In genomic region chr6:13881621-13882165, GRCh38 we compare ENCODE assay signal across 17 cellular contexts. TPM values are rescaled to one million over a fixed set of nuclear protein-coding genes. Genes with fewer than 3 reads are reported as not detected.
DNase-seq lines count a peak whose midpoint lies in the region; ATAC-seq and TF ChIP-seq lines count a peak whose summit lies in the region.
"Had no signal": no experiment of that assay in that cellular context is flagged by ENCODE, and none has a peak within 500 bp of the region (broad histone marks: within the 10 kb centered on the region; RNA-seq: fewer than 3 reads in every experiment).

No MANE protein-coding gene starts in this region.

- H3K9me3 Mint-ChIP-seq in nephron progenitor cell = peaks cover 37% of the 10 kb centered on the region

- no peak overlapping the region for H3K4me3 ChIP-seq in PC-9
- H3K4me3 ChIP-seq: BLaER1, GM12878, GM23248 had no signal

- peak; percentile 45 for DNase-seq in ELF-1 (ENCODE audit: low read depth, low spot score)
- peak; percentile 40 to 84 for DNase-seq in PC-9
- DNase-seq in nephron progenitor cell = no peak
- DNase-seq in epidermal melanocyte (ENCODE audit: insufficient read length, low spot score) = no peak
- DNase-seq in occipital lobe (lab: John Stamatoyannopoulos, UW) = no peak
- DNase-seq: 8988T; AML-193; CD8-positive, alpha-beta memory T cell; DND-41; GM23248 had no signal

- no peak overlapping the region for H3K4me3 Mint-ChIP-seq in nephron progenitor cell
- H3K4me3 Mint-ChIP-seq: CD8-positive, alpha-beta memory T cell had no signal

- peaks cover 9% of the 10 kb centered on the region; the same call in 1 of the 2 replicates for H3F3A ChIP-seq in PC-9 (ENCODE audit: insufficient read depth, low read depth)

- intact Hi-C loops in PC-9 (cut with micrococcal nuclease; ENCODE audit: unreplicated experiment) = no loop called here

- no peak overlapping the region for H2AFZ ChIP-seq in PC-9
- H2AFZ ChIP-seq: GM23248 had no signal

- no peak overlapping the region for H3K27ac ChIP-seq in PC-9
- H3K27ac ChIP-seq: BLaER1, GM23248 had no signal

- H3K9me2 ChIP-seq in PC-9 (ENCODE audit: insufficient read depth) = no peaks in the 10 kb centered on the region

- peaks cover 6% of the 10 kb centered on the region for H3K27me3 Mint-ChIP-seq in nephron progenitor cell (ENCODE audit: low read depth, poor library complexity)

- no peaks in the 10 kb centered on the region for H3K9me3 ChIP-seq in PC-9 (ENCODE audit: insufficient read depth, low read depth)
- H3K9me3 ChIP-seq: Caco-2 had no signal

- H3K4me1 ChIP-seq in PC-9 (replicated peaks; ENCODE audit: insufficient read depth) = peaks cover 18% of the 10 kb centered on the region
- H3K4me1 ChIP-seq: BLaER1 had no signal

- TF ChIP-seq CTCF in PC-9 (conservative IDR thresholded peaks at IDR 0.05) (no peak), nephron progenitor cell (IDR thresholded peaks at IDR 0.05) (no peak)

- peak; percentile 56 for ATAC-seq in esophagus mucosa
- ATAC-seq in HG03439 (IDR thresholded peaks at IDR 0.05; ENCODE audit: unreplicated experiment) = no peak
- ATAC-seq: GM12878, HCT116 had no signal

- no peaks in the 10 kb centered on the region for H3K27me3 ChIP-seq in PC-9 (ENCODE audit: insufficient read depth, low read depth)
- H3K27me3 ChIP-seq: BLaER1 had no signal

- H3K36me3 ChIP-seq in PC-9 (ENCODE audit: low read depth) = no peaks in the 10 kb centered on the region
- H3K36me3 ChIP-seq: BLaER1 had no signal

- no TSS peak for BruUV-seq in PC-9 (replicated peaks; lab: Mats Ljungman, UMichigan)

- no peaks in the 10 kb centered on the region for H3K79me2 ChIP-seq in PC-9 (ENCODE audit: low read depth)

- POLR2A ChIA-PET in PC-9 (lab: Charles Lee; ENCODE audit: unreplicated experiment) = no interaction called here

- CTCF ChIA-PET in PC-9 (lab: Charles Lee) = no interaction called here

- peak overlapping the region; percentile 14 for H3K27ac Mint-ChIP-seq in nephron progenitor cell
- H3K27ac Mint-ChIP-seq: CD8-positive, alpha-beta memory T cell had no signal

- peaks cover 23% of the 10 kb centered on the region for H3K4me1 Mint-ChIP-seq in nephron progenitor cell
- H3K4me1 Mint-ChIP-seq: CD8-positive, alpha-beta memory T cell had no signal

- peak overlapping the region; percentile 25 for H3K4me2 ChIP-seq in PC-9
- H3K4me2 ChIP-seq: BLaER1 had no signal

- peaks cover 12% of the 10 kb centered on the region for H3K36me3 Mint-ChIP-seq in nephron progenitor cell (ENCODE audit: low read depth)

- no peaks in the 10 kb centered on the region for H4K20me1 ChIP-seq in PC-9 (ENCODE audit: insufficient read depth)
- H4K20me1 ChIP-seq: BLaER1 had no signal

RNA-seq across cellular contexts. Expression of gene RNF182, which starts 43.1 kb away (rescaled TPM):
- total RNA-seq in PC-9 (2021) = 0.13 and 0.18 TPM in 2 replicates
- 0.20 TPM for total RNA-seq in esophagus mucosa
- total RNA-seq in occipital lobe = 73.6 TPM
- total RNA-seq: CD8-positive, alpha-beta memory T cell; GM12878; HT-29 had no signal

Comparison
In these comparisons a context has a peak if more than half of its experiments do, and no peak if none do; other contexts are left out.
1. DNase-seq: peak in ELF-1 (single experiment) and PC-9 (2 of 2); none in nephron progenitor cell (single experiment), epidermal melanocyte (single experiment) and occipital lobe (single experiment).
2. RNA of gene RNF182, which starts 43.1 kb away (total RNA-seq): 73.6 TPM in occipital lobe (single experiment); 0.20 TPM in esophagus mucosa (single experiment) and 0.13 to 0.18 TPM in PC-9; every median in the first group is over 10 times any median in the second.